ENCODE assay signal across 9 cellular contexts in genomic region chr19:35693835-35694599, GRCh38. TPM values are rescaled to one million over a fixed set of nuclear protein-coding genes. Genes with fewer than 3 reads are reported as not detected.
DNase-seq lines count a peak whose midpoint lies in the region; ATAC-seq and TF ChIP-seq lines count a peak whose summit lies in the region.
"Had no signal": no experiment of that assay in that cellular context is flagged by ENCODE, and none has a peak within 500 bp of the region (broad histone marks: within the 10 kb centered on the region; RNA-seq: fewer than 3 reads in every experiment).

No MANE protein-coding gene starts in this region.

- no peaks in the 10 kb centered on the region for H3K4me1 Mint-ChIP-seq in nephron progenitor cell
- peaks cover 41% of the 10 kb centered on the region for H3K4me1 Mint-ChIP-seq in stimulated activated naive CD8-positive, alpha-beta T cell treated with anti-CD3 and anti-CD28 coated beads, Interleukin-15, amount 100 ng/mL, for 72 hours

- peak; percentile 61 for ATAC-seq in GM21717 (IDR thresholded peaks at IDR 0.05; ENCODE audit: unreplicated experiment)
- peak; percentile 97 for ATAC-seq in stimulated activated naive CD8-positive, alpha-beta T cell treated with anti-CD3 and anti-CD28 coated beads, Interleukin-15, amount 100 ng/mL, for 72 hours

- H3K27me3 Mint-ChIP-seq in nephron progenitor cell (ENCODE audit: low read depth, poor library complexity), result peaks cover 29% of the 10 kb centered on the region
- no peaks in the 10 kb centered on the region for H3K27me3 Mint-ChIP-seq in stimulated activated naive CD8-positive, alpha-beta T cell treated with anti-CD3 and anti-CD28 coated beads, Interleukin-15, amount 100 ng/mL, for 72 hours

- H3K4me3 ChIP-seq in Karpas-422 (ENCODE audit: low read length) (no peak overlapping the region), esophagus squamous epithelium (no peak overlapping the region)

- TF ChIP-seq POLR2A in esophagus squamous epithelium (IDR thresholded peaks at IDR 0.05), result no peak

- no peaks in the 10 kb centered on the region for H3K79me2 ChIP-seq in Karpas-422 (ENCODE audit: low read length)

- no peaks in the 10 kb centered on the region for H3K9me3 Mint-ChIP-seq in nephron progenitor cell
- peaks cover 0 to 6% of the 10 kb centered on the region in 2 donors for H3K9me3 Mint-ChIP-seq in stimulated activated naive CD8-positive, alpha-beta T cell treated with anti-CD3 and anti-CD28 coated beads, Interleukin-15, amount 100 ng/mL, for 72 hours
- H3K9me3 Mint-ChIP-seq: dendritic cell treated with granulocyte-macrophage colony-stimulating factor and Interleukin-4, amounts not matched to agents 40 ng/mL and 50 ng/mL, for 4 days had no signal

- intact Hi-C loops in esophagus squamous epithelium (cut with DNase I), result loop anchor here (2.0 kb wide), 1 partner anchor 23 kb away; no protein-coding TSS in a partner anchor

- H3K4me1 ChIP-seq in Karpas-422 (ENCODE audit: low read length) (no peaks in the 10 kb centered on the region), esophagus squamous epithelium (peaks cover 0 to 10% (median 0%) of the 10 kb centered on the region in 3 donors)

- no peak overlapping the region for H3K9ac ChIP-seq in Karpas-422 (ENCODE audit: low read length)

- no peak overlapping the region for H3K27ac ChIP-seq in Karpas-422 (ENCODE audit: low read length)
- no peak overlapping the region for H3K27ac ChIP-seq in esophagus squamous epithelium

- WGBS in esophagus squamous epithelium, 2 donors, result 13 to 21% methylated on average over 5 to 7 of the region's 8 CpGs

- H3K9me2 ChIP-seq in Karpas-422 (replicated peaks; ENCODE audit: insufficient read depth, low read length), result no peaks in the 10 kb centered on the region

- H4K20me1 ChIP-seq in Karpas-422 (ENCODE audit: insufficient read depth, low read depth, low read length), result no peaks in the 10 kb centered on the region

- no peaks in the 10 kb centered on the region for H3K9me3 ChIP-seq in Karpas-422 (ENCODE audit: low read length)
- H3K9me3 ChIP-seq in esophagus squamous epithelium, result no peaks in the 10 kb centered on the region

- no peaks in the 10 kb centered on the region for H3K36me3 Mint-ChIP-seq in nephron progenitor cell (ENCODE audit: low read depth)

- DNase-seq in DMS 273 treated with DMSO at 0.1 percent for 48 hours (lab: John Stamatoyannopoulos, UW) (peak; percentile 53), Karpas-422 (peak; percentile 96), OCI-M2 (lab: John Stamatoyannopoulos, UW; ENCODE audit: unreplicated experiment) (peak; percentile 98), activated T-cell treated with anti-CD3 and anti-CD28 coated beads for 1 hour (ENCODE audit: low read depth) (peak; percentile 82), esophagus squamous epithelium (lab: John Stamatoyannopoulos, UW) (peak; percentile 51), nephron progenitor cell (peak; percentile 90)
- DNase-seq in stimulated activated naive CD8-positive, alpha-beta T cell treated with anti-CD3 and anti-CD28 coated beads, Interleukin-15, amount 100 ng/mL, for 72 hours, result peak; percentile 90 to 93

- no peak overlapping the region for H2AFZ ChIP-seq in Karpas-422 (ENCODE audit: low read length)

- TF ChIP-seq CTCF in esophagus squamous epithelium (IDR thresholded peaks at IDR 0.05) (peak; percentile 97 to 99 (median 98)), nephron progenitor cell (IDR thresholded peaks at IDR 0.05) (peak; percentile 96)

- no peak overlapping the region for H3K27ac Mint-ChIP-seq in nephron progenitor cell
- peak overlapping the region in 1 of 2 donors; percentile 71 for H3K27ac Mint-ChIP-seq in stimulated activated naive CD8-positive, alpha-beta T cell treated with anti-CD3 and anti-CD28 coated beads, Interleukin-15, amount 100 ng/mL, for 72 hours
- H3K27ac Mint-ChIP-seq: dendritic cell treated with granulocyte-macrophage colony-stimulating factor and Interleukin-4, amounts not matched to agents 40 ng/mL and 50 ng/mL, for 4 days had no signal

- H3K4me2 ChIP-seq in Karpas-422 (ENCODE audit: low read depth, low read length, poor library complexity, severe bottlenecking), result no peak overlapping the region

- no peaks in the 10 kb centered on the region for H3K36me3 ChIP-seq in Karpas-422 (ENCODE audit: insufficient read depth, low read length)
- H3K36me3 ChIP-seq in esophagus squamous epithelium, result no peaks in the 10 kb centered on the region

- no peak overlapping the region for H3K4me3 Mint-ChIP-seq in nephron progenitor cell
- peak overlapping the region; percentile 3 to 29 for H3K4me3 Mint-ChIP-seq in stimulated activated naive CD8-positive, alpha-beta T cell treated with anti-CD3 and anti-CD28 coated beads, Interleukin-15, amount 100 ng/mL, for 72 hours
- H3K4me3 Mint-ChIP-seq: dendritic cell treated with granulocyte-macrophage colony-stimulating factor and Interleukin-4, amounts not matched to agents 40 ng/mL and 50 ng/mL, for 4 days had no signal

- H3K27me3 ChIP-seq in Karpas-422 (ENCODE audit: low read length), result no peaks in the 10 kb centered on the region
- no peaks in the 10 kb centered on the region for H3K27me3 ChIP-seq in esophagus squamous epithelium

RNA-seq across cellular contexts. Expression of gene ZBTB32, which starts 10.3 kb away (rescaled TPM):
- total RNA-seq in Karpas-422 (2014; rRNA removed; shearing (Covaris generic); ENCODE audit: low replicate concordance), result not detected in 2 replicates
- total RNA-seq in esophagus squamous epithelium, result under 1 TPM in 1 of 4 donors, not detected in 3; 0.38 TPM

RNA-seq across cellular contexts. Expression of gene KMT2B, which starts 23.8 kb away (rescaled TPM):
- 15.3 and 21.4 TPM in 2 replicates for total RNA-seq in Karpas-422 (2014; rRNA removed; shearing (Covaris generic); ENCODE audit: low replicate concordance)
- 10 to 100 TPM in 3 of 4 donors, 1 to 10 TPM in 1; 7.5 to 33.7 (median 15.6) TPM for total RNA-seq in esophagus squamous epithelium

RNA-seq across cellular contexts. Expression of gene UPK1A, which starts 27.7 kb away (rescaled TPM):
- total RNA-seq in Karpas-422 (2014; rRNA removed; shearing (Covaris generic); ENCODE audit: low replicate concordance), result not detected in 2 replicates
- total RNA-seq in esophagus squamous epithelium, result 10 to 100 TPM in 1 of 4 donors, 1 to 10 TPM in 2, not detected in 1; 4.6 to 18.7 (median 9.8) TPM

RNA-seq across cellular contexts. Expression of gene COX6B1, which starts 45.9 kb away (rescaled TPM):
- total RNA-seq in Karpas-422 (2014; rRNA removed; shearing (Covaris generic); ENCODE audit: low replicate concordance), result 445 and 611 TPM in 2 replicates
- total RNA-seq in esophagus squamous epithelium, result 100 to 1,000 TPM; 582 to 942 (median 761) TPM

RNA-seq across cellular contexts. Expression of gene IGFLR1, which starts 48.2 kb away (rescaled TPM):
- total RNA-seq in Karpas-422 (2014; rRNA removed; shearing (Covaris generic); ENCODE audit: low replicate concordance), result 1.5 and 15.2 TPM in 2 replicates
- 1 to 10 TPM in 3 of 4 donors, under 1 TPM in 1; 0.87 to 4.8 (median 4.3) TPM for total RNA-seq in esophagus squamous epithelium
